Comparison of ENCODE assay signal across 17 cellular contexts in genomic region chr2:197037863-197038398, GRCh38.
DNase-seq lines count a peak whose midpoint lies in the region; ATAC-seq and TF ChIP-seq lines count a peak whose summit lies in the region.
"Had no signal": no experiment of that assay in that cellular context is flagged by ENCODE, and none has a peak within 500 bp of the region (broad histone marks: within the 10 kb centered on the region; RNA-seq: fewer than 3 reads in every experiment).

No MANE protein-coding gene starts in this region.

- CTCF ChIA-PET in CD4-positive, alpha-beta T cell (lab: Charles Lee): no interaction called here
- CTCF ChIA-PET in activated B cell treated with CpG ODN at 0.5 μM for 24 hours (lab: Charles Lee): no interaction called here

- H3K27me3 Mint-ChIP-seq in CD4-positive, alpha-beta T cell: no peaks in the 10 kb centered on the region
- H3K27me3 Mint-ChIP-seq in activated B cell treated with CpG ODN at 0.5 μM for 24 hours: no peaks in the 10 kb centered on the region

- H3K4me3 ChIP-seq in GM23248: no peak overlapping the region
- H3K4me3 ChIP-seq: dorsolateral prefrontal cortex, right atrium auricular region, SJSA1, upper lobe of left lung had no signal

- POLR2A ChIA-PET in CD4-positive, alpha-beta T cell (lab: Charles Lee): no interaction called here
- POLR2A ChIA-PET in activated B cell treated with CpG ODN at 0.5 μM for 24 hours (lab: Charles Lee): no interaction called here

- peaks cover 9% of the 10 kb centered on the region; the same call in 1 of the 2 replicates for H3K4me1 ChIP-seq in GM23248 (ENCODE audit: insufficient read depth)
- no peaks in the 10 kb centered on the region for H3K4me1 ChIP-seq in foreskin keratinocyte
- H3K4me1 ChIP-seq: SJSA1 had no signal

- TF ChIP-seq CTCF in CD4-positive, alpha-beta T cell (IDR thresholded peaks at IDR 0.05): no peak
- TF ChIP-seq CTCF in activated B cell treated with CpG ODN at 0.5 μM for 24 hours (IDR thresholded peaks at IDR 0.05): no peak
- TF ChIP-seq CTCF in foreskin keratinocyte (conservative IDR thresholded peaks at IDR 0.05): peak; percentile 38

- H3K79me2 ChIP-seq in GM23248 (ENCODE audit: insufficient read depth): no peaks in the 10 kb centered on the region

- in situ Hi-C loops in GM23248 (cut with MboI): no loop called here

- no peak overlapping the region for H3K9ac ChIP-seq in GM23248

- ATAC-seq in CD4-positive, alpha-beta T cell (ENCODE audit: poor library complexity): no peak
- no peak for ATAC-seq in activated B cell treated with CpG ODN at 0.5 μM for 24 hours (ENCODE audit: low read depth)
- peak; percentile 74 for ATAC-seq in foreskin keratinocyte
- ATAC-seq in HG02588 (IDR thresholded peaks at IDR 0.05; ENCODE audit: unreplicated experiment): no peak
- no peak for ATAC-seq in HG02938 (IDR thresholded peaks at IDR 0.05; ENCODE audit: unreplicated experiment)

- no peak overlapping the region for H3K4me2 ChIP-seq in GM23248 (ENCODE audit: unreplicated experiment)

- no peaks in the 10 kb centered on the region for H3K36me3 ChIP-seq in GM23248 (ENCODE audit: low read depth)
- H3K36me3 ChIP-seq: right atrium auricular region, SJSA1 had no signal

- no peaks in the 10 kb centered on the region for H4K20me1 ChIP-seq in GM23248 (ENCODE audit: insufficient read depth)

- H3K9me3 Mint-ChIP-seq in CD4-positive, alpha-beta T cell: no peaks in the 10 kb centered on the region
- no peaks in the 10 kb centered on the region for H3K9me3 Mint-ChIP-seq in activated B cell treated with CpG ODN at 0.5 μM for 24 hours
- H3K9me3 Mint-ChIP-seq: neural crest cell had no signal

- no peaks in the 10 kb centered on the region for H3K9me2 ChIP-seq in GM23248 (ENCODE audit: insufficient read depth)

- 100% methylated on average over 2 of the region's 2 CpGs for whole genome bisulfite sequencing in GM23248 (ENCODE audit: low coverage in 1 of 2, low lambda C conversion rate in 2 of 2, missing lambda C conversion rate in 2 of 2), 2 experiments

- peaks cover 89% of the 10 kb centered on the region for H3K36me3 Mint-ChIP-seq in CD4-positive, alpha-beta T cell (ENCODE audit: low read depth)
- H3K36me3 Mint-ChIP-seq in activated B cell treated with CpG ODN at 0.5 μM for 24 hours (ENCODE audit: low read depth): peaks cover 82% of the 10 kb centered on the region

- no peaks in the 10 kb centered on the region for H3K9me3 ChIP-seq in CD4-positive, alpha-beta T cell (ENCODE audit: control insufficient read depth, low read length)
- H3K9me3 ChIP-seq in GM23248 (ENCODE audit: low read depth): no peaks in the 10 kb centered on the region
- H3K9me3 ChIP-seq: right atrium auricular region, SJSA1, upper lobe of left lung had no signal

- H3K4me3 Mint-ChIP-seq in CD4-positive, alpha-beta T cell: no peak overlapping the region
- H3K4me3 Mint-ChIP-seq in activated B cell treated with CpG ODN at 0.5 μM for 24 hours: no peak overlapping the region
- H3K4me3 Mint-ChIP-seq: neural crest cell had no signal

- DNase-seq in CD4-positive, alpha-beta T cell: no peak
- peak; percentile 28 for DNase-seq in GM23248
- DNase-seq in activated B cell treated with CpG ODN at 0.5 μM for 24 hours: no peak
- peak; percentile 10 to 35 for DNase-seq in foreskin keratinocyte
- no peak for DNase-seq in NCI-H1092 treated with DMSO at 0.1 percent for 48 hours (lab: John Stamatoyannopoulos, UW)
- no peak for DNase-seq in LoVo (ENCODE audit: low spot score)
- DNase-seq: activated CD8-positive, alpha-beta memory T cell treated with anti-CD3 and anti-CD28 coated beads, Interleukin-2, amount 50 U/mL, for 4 hours; anterior cingulate cortex; C1 segment of cervical spinal cord; dorsolateral prefrontal cortex; NCI-H1105 treated with DMSO at 0.1 percent for 48 hours; upper lobe of left lung had no signal

- H3K27ac ChIP-seq in CD4-positive, alpha-beta T cell (ENCODE audit: low read depth, low read length): no peak overlapping the region
- no peak overlapping the region for H3K27ac ChIP-seq in GM23248
- H3K27ac ChIP-seq in foreskin keratinocyte: no peak overlapping the region
- H3K27ac ChIP-seq: dorsolateral prefrontal cortex, right atrium auricular region, SJSA1 had no signal

- H3K27ac Mint-ChIP-seq in CD4-positive, alpha-beta T cell: peak overlapping the region; percentile 47
- peak overlapping the region; percentile 32 for H3K27ac Mint-ChIP-seq in activated B cell treated with CpG ODN at 0.5 μM for 24 hours

- no peak overlapping the region for H2AFZ ChIP-seq in GM23248

- H3K4me1 Mint-ChIP-seq in CD4-positive, alpha-beta T cell (ENCODE audit: low read depth): peaks cover 59% of the 10 kb centered on the region
- H3K4me1 Mint-ChIP-seq in activated B cell treated with CpG ODN at 0.5 μM for 24 hours: no peaks in the 10 kb centered on the region

- H3K27me3 ChIP-seq in CD4-positive, alpha-beta T cell (ENCODE audit: control insufficient read depth, insufficient read depth, low read length): no peaks in the 10 kb centered on the region
- H3K27me3 ChIP-seq in GM23248 (replicated peaks; ENCODE audit: insufficient read depth) (no peaks in the 10 kb centered on the region), foreskin keratinocyte (no peaks in the 10 kb centered on the region)
- H3K27me3 ChIP-seq: dorsolateral prefrontal cortex, right atrium auricular region, SJSA1, upper lobe of left lung had no signal

- no peaks in the 10 kb centered on the region for H3F3A ChIP-seq in GM23248 (ENCODE audit: insufficient read depth)

- intact Hi-C loops in CD4-positive, alpha-beta T cell (cut with DNase I, micrococcal nuclease): loop anchor here in 1 of 2 experiments (5.0 kb wide), 1 partner anchor 34 kb away; no protein-coding TSS in a partner anchor
- intact Hi-C loops in activated B cell treated with CpG ODN at 0.5 μM for 24 hours (cut with micrococcal nuclease): no loop called here

Comparison
In these comparisons a context has a peak if more than half of its experiments do, and no peak if none do; other contexts are left out.
1. DNase-seq: peak in GM23248 (single experiment) and foreskin keratinocyte (2 of 2); none in CD4-positive, alpha-beta T cell (0 of 10), activated B cell treated with CpG ODN at 0.5 μM for 24 hours (single experiment), NCI-H1092 treated with DMSO at 0.1 percent for 48 hours (single experiment) and LoVo (single experiment).